24 cellular contexts compared by ENCODE assay signal in genomic region chr6:150320450-150320849, GRCh38. TPM values are rescaled to one million over a fixed set of nuclear protein-coding genes. Genes with fewer than 3 reads are reported as not detected.
DNase-seq lines count a peak whose midpoint lies in the region; ATAC-seq and TF ChIP-seq lines count a peak whose summit lies in the region.
"Had no signal": no experiment of that assay in that cellular context is flagged by ENCODE, and none has a peak within 500 bp of the region (broad histone marks: within the 10 kb centered on the region; RNA-seq: fewer than 3 reads in every experiment).

No MANE protein-coding gene starts in this region.

- TF ChIP-seq CTCF in adrenal gland (IDR thresholded peaks at IDR 0.05) (no peak), tibial artery (IDR thresholded peaks at IDR 0.05) (no peak), CD14-positive monocyte (IDR thresholded peaks at IDR 0.05) (no peak)

- WGBS in adrenal gland, 4 donors: 54 to 63% (median 60%) methylated on average over 4 to 9 of the region's 9 CpGs

- no peaks in the 10 kb centered on the region for H3K4me1 ChIP-seq in adrenal gland (replicated peaks in 1 of 2)
- H3K4me1 ChIP-seq in tibial artery: peaks cover 0 to 9% (median 4%) of the 10 kb centered on the region in 4 donors
- H3K4me1 ChIP-seq: transverse colon had no signal

- no peaks in the 10 kb centered on the region for H3K36me3 Mint-ChIP-seq in CD14-positive monocyte
- no peaks in the 10 kb centered on the region for H3K36me3 Mint-ChIP-seq in activated naive CD8-positive, alpha-beta T cell treated with anti-CD3 and anti-CD28 coated beads for 36 hours
- H3K36me3 Mint-ChIP-seq: brain had no signal

- peaks cover 0 to 3% (median 0%) of the 10 kb centered on the region in 7 donors for H3K9me3 Mint-ChIP-seq in CD14-positive monocyte
- H3K9me3 Mint-ChIP-seq in activated naive CD8-positive, alpha-beta T cell treated with anti-CD3 and anti-CD28 coated beads for 36 hours: no peaks in the 10 kb centered on the region

- TF ChIP-seq POLR2A in adrenal gland (IDR thresholded peaks at IDR 0.05): no peak

- H3K27ac ChIP-seq in adrenal gland (no peak overlapping the region), tibial artery (no peak overlapping the region)
- H3K27ac ChIP-seq: BLaER1, KMS-11, spleen, transverse colon had no signal

- intact Hi-C loops in adrenal gland (cut with DNase I): no loop called here
- intact Hi-C loops in tibial artery (cut with DNase I; ENCODE audit: low total_unique reads): no loop called here
- intact Hi-C loops in CD14-positive monocyte (cut with micrococcal nuclease): no loop called here

- ATAC-seq in HG02885 (IDR thresholded peaks at IDR 0.05; ENCODE audit: poor library complexity, unreplicated experiment): no peak
- ATAC-seq: left colon, Panc1 had no signal

- no peaks in the 10 kb centered on the region for H3K4me1 Mint-ChIP-seq in CD14-positive monocyte
- no peaks in the 10 kb centered on the region for H3K4me1 Mint-ChIP-seq in activated naive CD8-positive, alpha-beta T cell treated with anti-CD3 and anti-CD28 coated beads for 36 hours

- H3K4me3 ChIP-seq in adrenal gland: no peak overlapping the region
- no peak overlapping the region for H3K4me3 ChIP-seq in tibial artery
- H3K4me3 ChIP-seq: BLaER1, spleen, transverse colon had no signal

- H3K27me3 ChIP-seq in adrenal gland: no peaks in the 10 kb centered on the region
- peaks cover 0 to under 1% of the 10 kb centered on the region in 2 donors for H3K27me3 ChIP-seq in tibial artery
- H3K27me3 ChIP-seq: BLaER1, transverse colon had no signal

- H3K27me3 Mint-ChIP-seq in CD14-positive monocyte (ENCODE audit: low read depth in 3 of 3): peaks cover 2 to 17% (median 7%) of the 10 kb centered on the region in 3 donors
- H3K27me3 Mint-ChIP-seq in activated naive CD8-positive, alpha-beta T cell treated with anti-CD3 and anti-CD28 coated beads for 36 hours: peaks cover 11% of the 10 kb centered on the region

- H3K9me3 ChIP-seq in adrenal gland (replicated peaks in 1 of 3): no peaks in the 10 kb centered on the region
- H3K9me3 ChIP-seq in tibial artery: no peaks in the 10 kb centered on the region
- H3K9me3 ChIP-seq: SK-N-SH, transverse colon had no signal

- no peak overlapping the region for H3K4me3 Mint-ChIP-seq in CD14-positive monocyte
- H3K4me3 Mint-ChIP-seq in activated naive CD8-positive, alpha-beta T cell treated with anti-CD3 and anti-CD28 coated beads for 36 hours: no peak overlapping the region
- H3K4me3 Mint-ChIP-seq: brain had no signal

- no peak overlapping the region for H3K27ac Mint-ChIP-seq in CD14-positive monocyte
- H3K27ac Mint-ChIP-seq in activated naive CD8-positive, alpha-beta T cell treated with anti-CD3 and anti-CD28 coated beads for 36 hours: no peak overlapping the region

- H3K36me3 ChIP-seq in adrenal gland (replicated peaks in 1 of 2): no peaks in the 10 kb centered on the region
- no peaks in the 10 kb centered on the region for H3K36me3 ChIP-seq in tibial artery
- H3K36me3 ChIP-seq: BLaER1, spleen, transverse colon had no signal

- DNase-seq in adrenal gland (peak in 6 of 7 donors; percentile 12 to 65 (median 38)), globus pallidus (ENCODE audit: low spot score) (peak; percentile 46), midbrain (lab: John Stamatoyannopoulos, UW) (peak; percentile 25), tibial artery (peak; percentile 59 to 70), CD14-positive monocyte (ENCODE audit: low spot score) (no peak)
- DNase-seq in stimulated activated CD4-positive, alpha-beta T cell treated with anti-CD3 and anti-CD28 coated beads, Interleukin-4, amount 100 ng/mL, for 1 hour: no peak
- DNase-seq in activated naive CD8-positive, alpha-beta T cell treated with anti-CD3 and anti-CD28 coated beads for 36 hours: no peak
- DNase-seq: activated CD4-positive, alpha-beta T cell treated with anti-CD3 and anti-CD28 coated beads for 48 hours; activated naive CD4-positive, alpha-beta T cell treated with Interleukin-2 at 50 U/mL for 16 hours; erythroblast; GF-D8; left colon; NCI-H2171 treated with DMSO at 0.1 percent for 48 hours; NCI-H774; SK-N-SH; spleen; transverse colon had no signal

RNA-seq across cellular contexts. Expression of gene IYD, which starts 48.4 kb away (rescaled TPM):
- total RNA-seq in adrenal gland: under 1 TPM in 2 of 8 donors, not detected in 6; 0.04 to 0.95 TPM
- polyA plus RNA-seq in adrenal gland (not detected), CD14-positive monocyte (not detected)
- not detected for total RNA-seq in activated naive CD8-positive, alpha-beta T cell treated with anti-CD3 and anti-CD28 coated beads for 36 hours
- total RNA-seq: dermis microvascular lymphatic vessel endothelial cell, H1, spleen had no signal
- polyA plus RNA-seq: H1, SK-N-SH, spleen had no signal

Comparison
In these comparisons a context has a peak if more than half of its experiments do, and no peak if none do; other contexts are left out.
1. DNase-seq: peak in adrenal gland (6 of 7), globus pallidus (single experiment), midbrain (single experiment) and tibial artery (2 of 2); none in CD14-positive monocyte (single experiment), stimulated activated CD4-positive, alpha-beta T cell treated with anti-CD3 and anti-CD28 coated beads, Interleukin-4, amount 100 ng/mL, for 1 hour (single experiment) and activated naive CD8-positive, alpha-beta T cell treated with anti-CD3 and anti-CD28 coated beads for 36 hours (single experiment).